ENCODE assay signal across 19 cellular contexts in the genomic region with DNA sequence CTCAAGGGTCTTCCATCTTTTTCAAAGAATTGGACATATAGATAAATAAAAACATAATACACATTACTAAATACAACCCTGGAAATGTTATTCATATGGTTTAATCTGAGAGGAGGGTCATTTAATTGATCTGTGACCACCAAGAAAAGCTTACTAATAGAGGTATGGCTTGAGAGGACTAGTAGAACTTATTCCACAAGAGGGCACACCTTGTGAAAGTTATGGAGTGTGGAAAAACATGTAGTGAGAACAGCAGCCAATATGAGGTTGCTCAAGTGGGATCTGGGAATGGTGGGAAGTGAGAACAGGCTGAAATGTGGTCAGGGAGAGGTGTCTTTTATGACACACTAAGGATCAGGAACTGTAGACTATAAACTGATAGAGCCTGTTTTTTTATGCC.
DNase-seq lines count a peak whose midpoint lies in the region; ATAC-seq and TF ChIP-seq lines count a peak whose summit lies in the region.
"Had no signal": no experiment of that assay in that cellular context is flagged by ENCODE, and none has a peak within 500 bp of the region (broad histone marks: within the 10 kb centered on the region; RNA-seq: fewer than 3 reads in every experiment).

No MANE protein-coding gene starts in this region.

- H3K4me1 ChIP-seq in OCI-LY7 (ENCODE audit: insufficient read depth, low read length, poor library complexity, severe bottlenecking) (no peaks in the 10 kb centered on the region), endodermal cell (ENCODE audit: control insufficient read depth, insufficient read depth, low read length) (no peaks in the 10 kb centered on the region)
- H3K4me1 ChIP-seq: esophagus squamous epithelium, pancreas, stomach had no signal

- no peaks in the 10 kb centered on the region for H4K20me1 ChIP-seq in OCI-LY7 (ENCODE audit: insufficient read depth, low read length)

- H3K27me3 ChIP-seq in endodermal cell (ENCODE audit: control insufficient read depth, insufficient read depth, low read length, poor library complexity, severe bottlenecking), result no peaks in the 10 kb centered on the region
- H3K27me3 ChIP-seq: esophagus squamous epithelium, pancreas, stomach had no signal

- peaks cover 40% of the 10 kb centered on the region for H3K36me3 ChIP-seq in OCI-LY7 (ENCODE audit: insufficient read depth, low read length)
- no peaks in the 10 kb centered on the region for H3K36me3 ChIP-seq in endodermal cell (ENCODE audit: control insufficient read depth, insufficient read depth, low read length)
- H3K36me3 ChIP-seq: esophagus squamous epithelium, pancreas, stomach had no signal

- no peak overlapping the region for H3K27ac Mint-ChIP-seq in endodermal cell
- H3K27ac Mint-ChIP-seq in activated CD4-positive, alpha-beta T cell treated with anti-CD3 and anti-CD28 coated beads for 36 hours, result no peak overlapping the region

- H3K4me2 ChIP-seq in OCI-LY7 (ENCODE audit: low read length), result no peak overlapping the region

- H2AFZ ChIP-seq in OCI-LY7 (ENCODE audit: low read length), result no peak overlapping the region

- CTCF ChIA-PET in OCI-LY7 (lab: Charles Lee; ENCODE audit: unreplicated experiment), result no interaction called here
- CTCF ChIA-PET in activated CD4-positive, alpha-beta T cell treated with anti-CD3 and anti-CD28 coated beads for 36 hours (lab: Charles Lee), result no interaction called here

- no peaks in the 10 kb centered on the region for H3K36me3 Mint-ChIP-seq in endodermal cell (ENCODE audit: low read depth)
- peaks cover 4% of the 10 kb centered on the region for H3K36me3 Mint-ChIP-seq in activated CD4-positive, alpha-beta T cell treated with anti-CD3 and anti-CD28 coated beads for 36 hours (ENCODE audit: low read depth)

- intact Hi-C loops in OCI-LY7 (cut with micrococcal nuclease; ENCODE audit: unreplicated experiment), result loop anchor here (5.0 kb wide), 1 partner anchor 132 kb away; no protein-coding TSS in a partner anchor
- intact Hi-C loops in activated CD4-positive, alpha-beta T cell treated with anti-CD3 and anti-CD28 coated beads for 36 hours (cut with DNase I, micrococcal nuclease), result no loop called here

- BruUV-seq in OCI-LY7 (replicated peaks; lab: Mats Ljungman, UMichigan), result no TSS peak

- H3K9me3 Mint-ChIP-seq in endodermal cell, result peaks cover 7% of the 10 kb centered on the region
- peaks cover 8% of the 10 kb centered on the region for H3K9me3 Mint-ChIP-seq in activated CD4-positive, alpha-beta T cell treated with anti-CD3 and anti-CD28 coated beads for 36 hours (ENCODE audit: low read depth)

- DNase-seq in H4 (ENCODE audit: low spot score) (peak; percentile 13), OCI-LY7 (ENCODE audit: low spot score) (peak; percentile 10), endodermal cell (no peak), NCI-H1436 treated with DMSO at 0.1 percent for 48 hours (lab: John Stamatoyannopoulos, UW) (no peak), NCI-H82 treated with DMSO at 0.1 percent for 48 hours (lab: John Stamatoyannopoulos, UW; ENCODE audit: unreplicated experiment) (no peak)
- no peak for DNase-seq in activated CD4-positive, alpha-beta T cell treated with anti-CD3 and anti-CD28 coated beads for 36 hours
- DNase-seq: activated CD8-positive, alpha-beta memory T cell treated with anti-CD3 and anti-CD28 coated beads for 24 hours; AML-193; amygdala; esophagus squamous epithelium; HCEC 1CT; hippocampal formation; Karpas-422; NCI-H2081; pancreas; stomach had no signal

- H3K9ac ChIP-seq in endodermal cell (ENCODE audit: extremely low read depth, low read length, poor library complexity, severe bottlenecking), result no peak overlapping the region

- H3K4me3 ChIP-seq in OCI-LY7 (ENCODE audit: low read depth, low read length, poor library complexity, severe bottlenecking) (no peak overlapping the region), endodermal cell (ENCODE audit: low read length) (no peak overlapping the region)
- H3K4me3 ChIP-seq: coronary artery, esophagus squamous epithelium, pancreas, stomach had no signal

- no peaks in the 10 kb centered on the region for H3K79me2 ChIP-seq in OCI-LY7 (ENCODE audit: insufficient read depth, low read depth, low read length)

- ATAC-seq in GM19452 (IDR thresholded peaks at IDR 0.05; ENCODE audit: unreplicated experiment), result no peak
- no peak for ATAC-seq in activated CD4-positive, alpha-beta T cell treated with anti-CD3 and anti-CD28 coated beads for 36 hours
- ATAC-seq: pancreas had no signal

- H3K4me1 Mint-ChIP-seq in endodermal cell, result no peaks in the 10 kb centered on the region
- H3K4me1 Mint-ChIP-seq in activated CD4-positive, alpha-beta T cell treated with anti-CD3 and anti-CD28 coated beads for 36 hours, result peaks cover 2% of the 10 kb centered on the region

- H3K9me2 ChIP-seq in OCI-LY7 (ENCODE audit: insufficient read depth, low read length), result no peaks in the 10 kb centered on the region

- no peaks in the 10 kb centered on the region for H3K27me3 Mint-ChIP-seq in endodermal cell (ENCODE audit: insufficient read depth)
- no peaks in the 10 kb centered on the region for H3K27me3 Mint-ChIP-seq in activated CD4-positive, alpha-beta T cell treated with anti-CD3 and anti-CD28 coated beads for 36 hours

- H3K4me3 Mint-ChIP-seq in endodermal cell, result no peak overlapping the region
- H3K4me3 Mint-ChIP-seq in activated CD4-positive, alpha-beta T cell treated with anti-CD3 and anti-CD28 coated beads for 36 hours, result no peak overlapping the region

- peak; percentile 42 for TF ChIP-seq CTCF in 22Rv1 (IDR thresholded peaks at IDR 0.05)
- peak; percentile 66 for TF ChIP-seq CTCF in OCI-LY7 (conservative IDR thresholded peaks at IDR 0.05; ENCODE audit: low read length)
- peak; percentile 52 for TF ChIP-seq CTCF in endodermal cell (conservative IDR thresholded peaks at IDR 0.05)

- H3K27ac ChIP-seq in 22Rv1, result no peak overlapping the region
- no peak overlapping the region for H3K27ac ChIP-seq in OCI-LY7 (ENCODE audit: low read depth, low read length, poor library complexity, severe bottlenecking)
- H3K27ac ChIP-seq in endodermal cell (ENCODE audit: low read depth, low read length), result no peak overlapping the region
- H3K27ac ChIP-seq: coronary artery, esophagus squamous epithelium, pancreas, stomach had no signal

- POLR2A ChIA-PET in OCI-LY7 (lab: Charles Lee), result interaction anchor here (0.5 to 1.6 kb wide), 3 partner anchors 9 to 126 kb away, joined by 3 to 9 read pairs (median 3); no protein-coding TSS in a partner anchor
- POLR2A ChIA-PET in activated CD4-positive, alpha-beta T cell treated with anti-CD3 and anti-CD28 coated beads for 36 hours (lab: Charles Lee), result no interaction called here

- peaks cover 16% of the 10 kb centered on the region for H3K9me3 ChIP-seq in OCI-LY7 (ENCODE audit: low read length)
- H3K9me3 ChIP-seq in endodermal cell (ENCODE audit: control insufficient read depth, low read length), result no peaks in the 10 kb centered on the region
- H3K9me3 ChIP-seq: esophagus squamous epithelium, pancreas had no signal

Comparison
In these comparisons a context has a peak if more than half of its experiments do, and no peak if none do; other contexts are left out.
1. DNase-seq: peak in H4 (single experiment) and OCI-LY7 (single experiment); none in endodermal cell (single experiment), NCI-H1436 treated with DMSO at 0.1 percent for 48 hours (single experiment), activated CD4-positive, alpha-beta T cell treated with anti-CD3 and anti-CD28 coated beads for 36 hours (single experiment) and NCI-H82 treated with DMSO at 0.1 percent for 48 hours (single experiment).
2. Peak in every context shown above with its lines, with median percentiles within 50 percentile points of each other: CTCF ChIP-seq.